8 cellular contexts compared by ENCODE assay signal in genomic region chr1:59013276-59013927, GRCh38.
DNase-seq lines count a peak whose midpoint lies in the region; ATAC-seq, FAIRE-seq and TF ChIP-seq lines count a peak whose summit lies in the region.

No MANE protein-coding gene starts in this region.

- peak overlapping the region; percentile 51; the same call in 1 of the 2 replicates for H3K18ac ChIP-seq in H1 (ENCODE audit: extremely low read depth, low read length)

- TF ChIP-seq CTCF in AG10803 (conservative IDR thresholded peaks at IDR 0.05; ENCODE audit: low read length), result no peak
- no peak for TF ChIP-seq CTCF in H1 (IDR thresholded peaks at IDR 0.05; ENCODE audit: control extremely low read depth in 1 of 3, insufficient read depth in 1 of 3, low read depth in 1 of 3, low read length in 3 of 3)

- no peak overlapping the region for H4K91ac ChIP-seq in H1 (replicated peaks; ENCODE audit: insufficient read length, low read length)

- peak overlapping the region; percentile 54; the same call in 1 of the 2 replicates for H4K8ac ChIP-seq in H1 (ENCODE audit: extremely low read depth, insufficient read depth, low read length)

- H4K5ac ChIP-seq in H1 (ENCODE audit: insufficient read length, low read depth, low read length), result no peak overlapping the region

- H3K9me3 ChIP-seq in H1 (ENCODE audit: insufficient read depth in 2 of 2, low read depth in 1 of 2, low read length in 1 of 2) (peaks cover 0 to 5% of the 10 kb centered on the region in 2 experiments; a peak in 1 of 4 replicates), mucosa of rectum (ENCODE audit: control insufficient read depth in 2 of 2, low read length in 2 of 2) (no peaks in the 10 kb centered on the region)

- no peak overlapping the region for H3K4ac ChIP-seq in H1 (replicated peaks; ENCODE audit: insufficient read length, low read depth, low read length)

- peak overlapping the region in 1 of 4 experiments; percentile 44; a peak in 2 of 7 replicates for H3K9ac ChIP-seq in H1 (replicated peaks in 1 of 4; ENCODE audit: extremely low read depth in 1 of 4, low read depth in 3 of 4, low read length in 3 of 4)
- H3K9ac ChIP-seq in mucosa of rectum (ENCODE audit: low read depth in 1 of 2, low read length in 2 of 2), result peak overlapping the region; percentile 63 to 71

- peak; percentile 76 for DNase-seq in AG10803 (ENCODE audit: low read depth)
- DNase-seq in HK-2 (ENCODE audit: unreplicated experiment), result peak; percentile 51
- DNase-seq in H1 (ENCODE audit: low read depth in 1 of 2, low spot score in 2 of 2), result peak; percentile 34 to 52
- DNase-seq in NCI-H2081 treated with DMSO at 0.1 percent for 48 hours (lab: John Stamatoyannopoulos, UW), result no peak
- DNase-seq in 8988T, result no peak
- no peak for DNase-seq in OCI-M1 (lab: John Stamatoyannopoulos, UW)

- no peaks in the 10 kb centered on the region for H3K23me2 ChIP-seq in H1 (ENCODE audit: low read depth, low read length)

- H2AK5ac ChIP-seq in H1 (ENCODE audit: low read depth, low read length), result no peak overlapping the region

- H3K4me3 ChIP-seq in AG10803 (ENCODE audit: low read length), result peak overlapping the region; percentile 37
- peak overlapping the region in 1 of 4 experiments; percentile 18; a peak in 1 of 8 replicates for H3K4me3 ChIP-seq in H1 (ENCODE audit: extremely low read depth in 1 of 4, insufficient read depth in 2 of 4, low read depth in 3 of 4, low read length in 4 of 4)
- peak overlapping the region in 1 of 2 donors; percentile 48 for H3K4me3 ChIP-seq in mucosa of rectum (ENCODE audit: low read length in 2 of 2)

- 0 out of 2 replicates have a peak overlapping the region, but pooled peaks have one; percentile 9 for H2AFZ ChIP-seq in H1 (ENCODE audit: low read length)

- no peak; a peak in 1 of 4 replicates for TF ChIP-seq RAD21 in H1 (IDR thresholded peaks at IDR 0.05 in 1 of 2, conservative IDR thresholded peaks at IDR 0.05 in 1 of 2; ENCODE audit: low read depth in 2 of 2, low read length in 2 of 2)

- peak overlapping the region; percentile 21 to 65 for H3K4me2 ChIP-seq in H1 (ENCODE audit: insufficient read depth in 1 of 2, low read depth in 2 of 2, low read length in 2 of 2)

- no peaks in the 10 kb centered on the region for H3K36me3 ChIP-seq in H1 (ENCODE audit: control insufficient read depth in 2 of 4, insufficient read depth in 4 of 4, low read length in 3 of 4)
- no peaks in the 10 kb centered on the region for H3K36me3 ChIP-seq in mucosa of rectum (ENCODE audit: control insufficient read depth in 2 of 2, insufficient read depth in 2 of 2, low read length in 2 of 2)

- H3K27ac ChIP-seq in H1 (ENCODE audit: low read depth, low read length) (peak overlapping the region; percentile 5; the same call in 1 of the 2 replicates), mucosa of rectum (ENCODE audit: low read depth in 2 of 2, low read length in 2 of 2) (peak overlapping the region; percentile 80)

- no peak overlapping the region for H3K56ac ChIP-seq in H1 (replicated peaks; ENCODE audit: insufficient read length, low read depth, low read length)

- peak overlapping the region; percentile 77 for H2BK5ac ChIP-seq in H1 (ENCODE audit: low read depth, low read length)

- H2BK12ac ChIP-seq in H1 (ENCODE audit: low read depth, low read length), result peak overlapping the region; percentile 82; the same call in 1 of the 2 replicates

- POLR2A ChIA-PET in H1 (lab: Charles Lee; ENCODE audit: partially characterized antibody), result interaction anchor here (0.6 to 1.5 kb wide), 2 partner anchors 11 to 230 kb away, joined by 3 to 4 read pairs; partner anchors contain the start of gene JUN

- no peaks in the 10 kb centered on the region for H4K20me1 ChIP-seq in H1 (replicated peaks in 1 of 2; ENCODE audit: control insufficient read depth in 1 of 2, insufficient read depth in 2 of 2, low read length in 2 of 2)

- peak; percentile 57 for ATAC-seq in GM21360 (IDR thresholded peaks at IDR 0.05; ENCODE audit: unreplicated experiment)

- H2BK15ac ChIP-seq in H1 (ENCODE audit: low read length), result no peak overlapping the region

- no peaks in the 10 kb centered on the region for H3K79me2 ChIP-seq in H1 (ENCODE audit: control insufficient read depth in 1 of 2, insufficient read depth in 2 of 2, low read length in 2 of 2)

- 11% methylated on average over 16 of the region's 16 CpGs; no CpG with 5 or more reads in 1 of the 2 experiments for WGBS in H1 (ENCODE audit: extremely low coverage in 1 of 2, insufficient coverage in 1 of 2, insufficient read length in 1 of 2, insufficient replicate concordance in 2 of 2, low coverage in 1 of 2, low lambda C conversion rate in 2 of 2, missing lambda C conversion rate in 1 of 2), 2 experiments

- no peaks in the 10 kb centered on the region for H3K79me1 ChIP-seq in H1 (ENCODE audit: low read depth, low read length)

- no peak overlapping the region for H3K23ac ChIP-seq in H1 (ENCODE audit: insufficient read length)

- CTCF ChIA-PET in H1 (lab: Charles Lee; ENCODE audit: partially characterized antibody), result interaction anchor here (1.0 to 1.3 kb wide), 3 partner anchors 19 to 746 kb away, joined by 3 read pairs; no protein-coding TSS in a partner anchor

- peak in 1 of 2 experiments; percentile 46; a peak in 1 of 3 replicates for TF ChIP-seq POLR2A in H1 (IDR thresholded peaks at IDR 0.05; ENCODE audit: control extremely low read depth in 1 of 2, low read depth in 2 of 2, low read length in 2 of 2)

- H3K27me3 ChIP-seq in H1 (replicated peaks in 1 of 4; ENCODE audit: control insufficient read depth in 3 of 4, extremely low read depth in 1 of 4, insufficient read depth in 3 of 4, low read length in 3 of 4), result no peaks in the 10 kb centered on the region; a peak in 1 of 7 replicates
- H3K27me3 ChIP-seq in mucosa of rectum (ENCODE audit: control insufficient read depth in 2 of 2, insufficient read depth in 2 of 2, low read length in 2 of 2), result no peaks in the 10 kb centered on the region

- FAIRE-seq in H1 (lab: Jason Lieb, UNC), result peak; percentile 66

- no peak overlapping the region for H2BK120ac ChIP-seq in H1 (replicated peaks; ENCODE audit: low read depth, low read length)

- H2BK20ac ChIP-seq in H1 (ENCODE audit: low read length), result no peak overlapping the region

- TF ChIP-seq EP300 in H1 (IDR thresholded peaks at IDR 0.05; ENCODE audit: borderline replicate concordance in 1 of 2, low read depth in 2 of 2, low read length in 2 of 2), result no peak; a peak in 1 of 3 replicates

- H3K14ac ChIP-seq in H1 (ENCODE audit: insufficient read length), result no peak overlapping the region

- peaks cover 4 to 11% (median 9%) of the 10 kb centered on the region in 4 experiments for H3K4me1 ChIP-seq in H1 (replicated peaks in 1 of 4; ENCODE audit: control insufficient read depth in 3 of 4, insufficient read depth in 4 of 4, low read length in 3 of 4)
- peaks cover 14 to 21% of the 10 kb centered on the region in 2 donors for H3K4me1 ChIP-seq in mucosa of rectum (ENCODE audit: control insufficient read depth in 2 of 2, insufficient read depth in 2 of 2, low read length in 2 of 2)

TF ChIP-seq in H1, 55 proteins besides CTCF, POLR2A, EP300 and RAD21:
- TF ChIP-seq PHF8 (conservative IDR thresholded peaks at IDR 0.05; ENCODE audit: low read depth, low read length) (no peak), TEAD4 (IDR thresholded peaks at IDR 0.05; ENCODE audit: low read depth, low read length) (peak; percentile 97), BACH1 (IDR thresholded peaks at IDR 0.05; ENCODE audit: low read length) (0 out of 2 replicates have a peak, but pooled peaks have one; percentile 3), TAF1 (IDR thresholded peaks at IDR 0.05; ENCODE audit: low read depth, low read length) (0 out of 2 replicates have a peak, but pooled peaks have one; percentile 17), POLR2AphosphoS5 (IDR thresholded peaks at IDR 0.05; ENCODE audit: low read depth, low read length) (no peak), SP1 (IDR thresholded peaks at IDR 0.05; ENCODE audit: low read depth, low read length) (peak; percentile 17; the same call in 1 of the 2 replicates), ASH2L (IDR thresholded peaks at IDR 0.05; ENCODE audit: low read length) (peak; percentile 79)

Comparison
In these comparisons a context has a peak if more than half of its experiments do, and no peak if none do; other contexts are left out.
1. DNase-seq: peak in AG10803 (single experiment), HK-2 (single experiment) and H1 (2 of 2); none in NCI-H2081 treated with DMSO at 0.1 percent for 48 hours (single experiment), 8988T (single experiment) and OCI-M1 (single experiment).